ENCODE assay signal across 15 cellular contexts in genomic region chr5:135740475-135740874, GRCh38.
A peak's percentile ranks its signal among the peaks of the same experiment; 100 is the strongest.
DNase-seq lines count a peak whose midpoint lies in the region; ATAC-seq and TF ChIP-seq lines count a peak whose summit lies in the region.
"Had no signal": no experiment of that assay in that cellular context is flagged by ENCODE, and none has a peak within 500 bp of the region (broad histone marks: within the 10 kb centered on the region; RNA-seq: fewer than 3 reads in every experiment).

No MANE protein-coding gene starts in this region.

- intact Hi-C loops in tibial artery (cut with DNase I; ENCODE audit: low total_unique reads): no loop called here

- H3K9ac ChIP-seq in smooth muscle cell (ENCODE audit: low read depth): no peak overlapping the region

- H3K4me2 ChIP-seq in smooth muscle cell: peak overlapping the region; percentile 28

- H3K27ac ChIP-seq in smooth muscle cell (ENCODE audit: low read depth) (peak overlapping the region; percentile 83), tibial artery (no peak overlapping the region)
- H3K27ac ChIP-seq: HL-60 had no signal

- H3K79me2 ChIP-seq in smooth muscle cell (ENCODE audit: low read depth): no peaks in the 10 kb centered on the region

- H3K4me3 ChIP-seq in GM12865 (ENCODE audit: low read depth, low read length) (no peak overlapping the region), smooth muscle cell (no peak overlapping the region), tibial artery (no peak overlapping the region)
- H3K4me3 ChIP-seq: K562 had no signal

- H3K4me1 ChIP-seq in smooth muscle cell (ENCODE audit: low read depth) (no peaks in the 10 kb centered on the region), tibial artery (no peaks in the 10 kb centered on the region)

- 21% methylated on average over 2 of the region's 2 CpGs for WGBS in smooth muscle cell (ENCODE audit: low lambda C conversion rate)

- H4K20me1 ChIP-seq in smooth muscle cell (ENCODE audit: low read depth): no peaks in the 10 kb centered on the region

- H3K36me3 ChIP-seq in smooth muscle cell (ENCODE audit: low read depth) (no peaks in the 10 kb centered on the region), tibial artery (no peaks in the 10 kb centered on the region)

- DNase-seq in GM12865 (ENCODE audit: low read depth) (peak; percentile 72), NCI-H69 (lab: John Stamatoyannopoulos, UW) (peak; percentile 61), left lobe of liver (ENCODE audit: low spot score) (peak; percentile 10), smooth muscle cell (lab: John Stamatoyannopoulos, UW; ENCODE audit: unreplicated experiment) (no peak), erythroblast (lab: John Stamatoyannopoulos, UW) (no peak), tibial artery (no peak), superior temporal gyrus (ENCODE audit: extremely low spot score) (no peak)
- DNase-seq: COR-L47, DMS153, NCI-H1092 treated with DMSO at 0.1 percent for 48 hours, NCI-H2107, NCI-H510A had no signal

- no peak for TF ChIP-seq POLR2A in erythroblast (IDR thresholded peaks at IDR 0.05; ENCODE audit: low read length)

- no peak overlapping the region for H2AFZ ChIP-seq in smooth muscle cell (ENCODE audit: low read depth)

- H3K27me3 ChIP-seq in smooth muscle cell (ENCODE audit: low read depth) (no peaks in the 10 kb centered on the region), tibial artery (no peaks in the 10 kb centered on the region)

- H3F3A ChIP-seq in smooth muscle cell (ENCODE audit: low read depth): peaks cover 12% of the 10 kb centered on the region

- no peak for ATAC-seq in left lobe of liver
- ATAC-seq: HCT116, K562 had no signal

- H3K9me3 ChIP-seq in smooth muscle cell (replicated peaks; ENCODE audit: low read depth) (no peaks in the 10 kb centered on the region), tibial artery (no peaks in the 10 kb centered on the region)

- TF ChIP-seq CTCF in GM12865 (IDR thresholded peaks at IDR 0.05; ENCODE audit: insufficient read depth, low read depth, low read length, missing control alignments) (no peak), smooth muscle cell (IDR thresholded peaks at IDR 0.05; ENCODE audit: borderline replicate concordance, insufficient read depth, poor library complexity, severe bottlenecking) (no peak), tibial artery (IDR thresholded peaks at IDR 0.05) (no peak)

Comparison
In these comparisons a context has a peak if more than half of its experiments do, and no peak if none do; other contexts are left out.
1. DNase-seq: peak in GM12865 (single experiment), NCI-H69 (single experiment) and left lobe of liver (single experiment); none in smooth muscle cell (single experiment), erythroblast (0 of 2), tibial artery (0 of 2) and superior temporal gyrus (single experiment).